8 cellular contexts compared by ENCODE assay signal in the genomic region with DNA sequence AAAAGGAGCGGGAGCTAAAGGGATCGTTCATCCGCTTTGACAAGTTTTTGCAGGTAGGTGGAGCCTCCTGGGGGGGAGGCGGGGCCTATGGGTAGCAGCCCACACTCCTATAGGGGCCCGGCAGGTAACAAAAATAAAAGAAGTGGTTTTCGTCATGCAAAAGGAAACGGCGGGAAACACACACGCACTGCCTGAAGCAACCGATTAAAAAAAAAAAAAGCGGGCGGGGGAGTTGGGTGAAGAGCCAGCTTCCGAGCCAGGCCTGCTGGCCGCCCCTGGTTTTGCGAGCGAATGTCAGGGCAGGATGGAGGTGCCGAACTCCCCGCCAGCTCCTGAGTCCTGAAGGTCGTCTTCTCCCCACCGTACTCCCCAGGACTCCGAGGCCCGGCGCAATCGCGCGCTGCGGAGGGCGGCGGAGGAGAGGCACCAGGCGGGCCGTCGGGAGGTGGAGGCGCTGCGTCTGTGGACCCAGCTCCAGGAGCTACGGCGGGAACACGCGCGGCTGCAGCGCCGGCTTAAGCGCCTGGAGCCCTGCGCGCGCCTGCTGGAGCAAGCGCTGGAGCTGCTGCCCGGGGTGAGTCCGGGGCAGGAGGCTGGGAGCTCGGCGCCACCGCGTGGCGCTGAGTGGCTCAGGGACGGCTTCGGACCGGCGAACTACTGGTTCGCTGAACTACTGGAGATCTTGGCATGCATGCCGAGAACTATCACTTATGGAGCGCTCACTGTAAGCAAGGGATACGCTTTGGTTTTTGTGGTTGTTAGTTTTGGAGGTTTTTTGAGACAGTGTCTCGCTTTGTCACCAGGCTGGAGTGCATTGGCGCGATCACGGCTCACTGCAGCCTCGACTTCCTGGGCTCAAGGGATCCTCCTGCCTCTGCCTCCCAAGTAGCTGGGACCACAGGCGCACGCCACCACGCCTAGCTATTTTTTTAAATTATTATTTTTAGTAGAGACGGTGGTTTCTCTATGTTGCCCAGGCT. TPM values are rescaled to one million over a fixed set of nuclear protein-coding genes. Genes with fewer than 3 reads are reported as not detected.
DNase-seq lines count a peak whose midpoint lies in the region; ATAC-seq, FAIRE-seq and TF ChIP-seq lines count a peak whose summit lies in the region.

No MANE protein-coding gene starts in this region.

- H3K9me3 Mint-ChIP-seq in brain: no peaks in the 10 kb centered on the region

- H3K27ac Mint-ChIP-seq in brain: no peak overlapping the region

- H3K9me3 ChIP-seq in iPS-18c (ENCODE audit: control insufficient read depth, insufficient read depth, low read length): peaks cover 2% of the 10 kb centered on the region
- no peaks in the 10 kb centered on the region for H3K9me3 ChIP-seq in gastrocnemius medialis
- no peaks in the 10 kb centered on the region for H3K9me3 ChIP-seq in SJCRH30 (replicated peaks)

- in situ Hi-C loops in gastrocnemius medialis (cut with MboI; ENCODE audit: low sequenced_read_pairs in 4 of 4): loop anchor here in 1 of 4 donors (5.0 kb wide), 1 partner anchor 106 kb away; no protein-coding TSS in a partner anchor

- peak; percentile 20 for FAIRE-seq in TTC549 (lab: Jason Lieb, UNC)

- peaks cover 1% of the 10 kb centered on the region for H3K36me3 ChIP-seq in H7 (replicated peaks; ENCODE audit: control insufficient read depth, insufficient read depth, low read length)
- peaks cover 0 to 7% of the 10 kb centered on the region in 2 donors for H3K36me3 ChIP-seq in gastrocnemius medialis
- peaks cover under 1% of the 10 kb centered on the region; the same call in 1 of the 2 replicates for H3K36me3 ChIP-seq in SJCRH30

- intact Hi-C loops in gastrocnemius medialis (cut with DNase I; ENCODE audit: low total_unique reads): loop anchor here (2.0 kb wide), 1 partner anchor 104 kb away; no protein-coding TSS in a partner anchor

- peak; percentile 38 for DNase-seq in DMS 273 treated with DMSO at 0.1 percent for 48 hours (lab: John Stamatoyannopoulos, UW)
- DNase-seq in H7: peak; percentile 94
- peak; percentile 52 for DNase-seq in NCI-H1694 treated with DMSO at 0.1 percent for 48 hours (lab: John Stamatoyannopoulos, UW)
- DNase-seq in gastrocnemius medialis: no peak
- DNase-seq in SJCRH30: no peak

- peak in 1 of 2 donors; percentile 28 for ATAC-seq in gastrocnemius medialis

- H3K4me1 Mint-ChIP-seq in brain: peaks cover 44% of the 10 kb centered on the region

- peaks cover 9% of the 10 kb centered on the region for H3K36me3 Mint-ChIP-seq in brain

- peak overlapping the region; percentile 70 to 80 (median 75) for H3K4me3 Mint-ChIP-seq in brain

- H3K4me3 ChIP-seq in H7 (ENCODE audit: insufficient read depth, low read depth, low read length) (peak overlapping the region; percentile 58), iPS-18c (ENCODE audit: insufficient read depth, low read depth, low read length) (peak overlapping the region; percentile 66), gastrocnemius medialis (peak overlapping the region; percentile 5 to 55 (median 32)), SJCRH30 (no peak overlapping the region)

- peaks cover 42% of the 10 kb centered on the region for H3K27me3 Mint-ChIP-seq in brain

- H3K27ac ChIP-seq in gastrocnemius medialis (no peak overlapping the region), SJCRH30 (no peak overlapping the region)

- H3K27me3 ChIP-seq in H7 (ENCODE audit: control insufficient read depth, insufficient read depth, low read length) (peaks cover 40% of the 10 kb centered on the region), gastrocnemius medialis (peaks cover 50 to 67% (median 53%) of the 10 kb centered on the region in 3 donors), SJCRH30 (peaks cover 2% of the 10 kb centered on the region; the same call in 1 of the 2 replicates)

- TF ChIP-seq CTCF in brain (conservative IDR thresholded peaks at IDR 0.05): peak; percentile 57 to 63
- TF ChIP-seq CTCF in gastrocnemius medialis (IDR thresholded peaks at IDR 0.05 in 4 of 5, conservative IDR thresholded peaks at IDR 0.05 in 1 of 5): peak in 2 of 5 experiments; percentile 17 to 29

- no peak for TF ChIP-seq POLR2A in gastrocnemius medialis (IDR thresholded peaks at IDR 0.05)

- H3K4me1 ChIP-seq in gastrocnemius medialis (no peaks in the 10 kb centered on the region), SJCRH30 (no peaks in the 10 kb centered on the region)

RNA-seq across cellular contexts. Expression of a gene that starts 3.6 kb away (rescaled TPM):
- total RNA-seq in H7 (2014; rRNA removed; shearing (Covaris generic)): 0.33 TPM in 1 of 2 replicates, not detected in the other
- polyA plus RNA-seq in brain (ENCODE audit: insufficient read depth, low read depth, low replicate concordance): not detected
- not detected for total RNA-seq in gastrocnemius medialis
- not detected in 2 replicates for total RNA-seq in SJCRH30 (2014; rRNA removed; shearing (Covaris generic))

RNA-seq across cellular contexts. Expression of a gene that starts 17.6 kb away (rescaled TPM):
- total RNA-seq in H7 (2014; rRNA removed; shearing (Covaris generic)): 4.4 and 4.5 TPM in 2 replicates
- 12.3 TPM for polyA plus RNA-seq in brain (ENCODE audit: insufficient read depth, low read depth, low replicate concordance)
- total RNA-seq in gastrocnemius medialis: not detected
- total RNA-seq in SJCRH30 (2014; rRNA removed; shearing (Covaris generic)): not detected in 2 replicates

RNA-seq across cellular contexts. Expression of a gene that starts 32.2 kb away (rescaled TPM):
- 93.9 and 101 TPM in 2 replicates for total RNA-seq in H7 (2014; rRNA removed; shearing (Covaris generic))
- polyA plus RNA-seq in brain (ENCODE audit: insufficient read depth, low read depth, low replicate concordance): 41.9 TPM
- total RNA-seq in gastrocnemius medialis: 100 to 1,000 TPM in 3 of 4 donors, 10 to 100 TPM in 1; 90.0 to 144 (median 108) TPM
- total RNA-seq in SJCRH30 (2014; rRNA removed; shearing (Covaris generic)): 43.7 and 47.6 TPM in 2 replicates

RNA-seq across cellular contexts. Expression of a gene that starts 32.4 kb away (rescaled TPM):
- 42.3 and 45.9 TPM in 2 replicates for total RNA-seq in H7 (2014; rRNA removed; shearing (Covaris generic))
- 29.7 TPM for polyA plus RNA-seq in brain (ENCODE audit: insufficient read depth, low read depth, low replicate concordance)
- 10 to 100 TPM; 17.7 to 31.2 (median 23.1) TPM for total RNA-seq in gastrocnemius medialis
- 20.2 and 22.0 TPM in 2 replicates for total RNA-seq in SJCRH30 (2014; rRNA removed; shearing (Covaris generic))

Comparison
In these comparisons a context has a peak if more than half of its experiments do, and no peak if none do; other contexts are left out.
1. DNase-seq: peak in DMS 273 treated with DMSO at 0.1 percent for 48 hours (single experiment), H7 (single experiment) and NCI-H1694 treated with DMSO at 0.1 percent for 48 hours (single experiment); none in gastrocnemius medialis (0 of 2) and SJCRH30 (0 of 2).